Comparison of ENCODE assay signal across 23 cellular contexts in genomic region chr18:22723221-22723620, GRCh38.
"Had no signal": no experiment of that assay in that cellular context is flagged by ENCODE, and none has a peak within 500 bp of the region (broad histone marks: within the 10 kb centered on the region; RNA-seq: fewer than 3 reads in every experiment).

No MANE protein-coding gene starts in this region.

- H3K4me1 ChIP-seq: colonic mucosa, esophagus squamous epithelium, gastrocnemius medialis, heart right ventricle, left lung, lower lobe of right lung had no signal

- H3K27ac Mint-ChIP-seq: dendritic cell treated with granulocyte-macrophage colony-stimulating factor and Interleukin-4, amounts not matched to agents 40 ng/mL and 50 ng/mL, for 4 days; effector memory CD8-positive, alpha-beta T cell; endodermal cell had no signal

- H3K4me3 Mint-ChIP-seq: dendritic cell treated with granulocyte-macrophage colony-stimulating factor and Interleukin-4, amounts not matched to agents 40 ng/mL and 50 ng/mL, for 4 days; effector memory CD8-positive, alpha-beta T cell; endodermal cell had no signal

- H3K27me3 ChIP-seq: colonic mucosa, esophagus squamous epithelium, gastrocnemius medialis, heart right ventricle, left lung had no signal

- ATAC-seq: effector memory CD8-positive, alpha-beta T cell; esophagus mucosa; gastrocnemius medialis; heart right ventricle; left cardiac atrium; left lung; left ventricle myocardium superior; lower lobe of right lung had no signal

- H3K36me3 ChIP-seq: colonic mucosa, esophagus squamous epithelium, gastrocnemius medialis, heart right ventricle, left lung, lower lobe of right lung had no signal

- H3K4me3 ChIP-seq: colonic mucosa, esophagus squamous epithelium, gastrocnemius medialis, heart right ventricle, left lung, lower lobe of right lung had no signal

- H3K27ac ChIP-seq: colonic mucosa, epithelial cell of prostate, esophagus squamous epithelium, gastrocnemius medialis, heart right ventricle, left lung, lower lobe of right lung had no signal

- H3K27me3 Mint-ChIP-seq: dendritic cell treated with granulocyte-macrophage colony-stimulating factor and Interleukin-4, amounts not matched to agents 40 ng/mL and 50 ng/mL, for 4 days had no signal

- H3K9me3 Mint-ChIP-seq: dendritic cell treated with granulocyte-macrophage colony-stimulating factor and Interleukin-4, amounts not matched to agents 40 ng/mL and 50 ng/mL, for 4 days; effector memory CD8-positive, alpha-beta T cell had no signal

- DNase-seq: colonic mucosa; cortex of kidney; effector CD8-positive, alpha-beta T cell; effector memory CD8-positive, alpha-beta T cell; endodermal cell; erythroblast; esophagus squamous epithelium; foreskin fibroblast; foreskin melanocyte; gastrocnemius medialis; glutamatergic neuron; head of caudate nucleus; heart right ventricle; hippocampal formation; left cardiac atrium; left lung; left ventricle myocardium superior; lower lobe of right lung; mesenchymal stem cell; midbrain had no signal

- H3K9me3 ChIP-seq: colonic mucosa, esophagus squamous epithelium, gastrocnemius medialis, heart right ventricle, left lung, lower lobe of right lung had no signal
